Comparison of ENCODE assay signal across 21 cellular contexts in genomic region chr1:28890435-28890834, GRCh38. TPM values are rescaled to one million over a fixed set of nuclear protein-coding genes. Genes with fewer than 3 reads are reported as not detected.
DNase-seq lines count a peak whose midpoint lies in the region; ATAC-seq and TF ChIP-seq lines count a peak whose summit lies in the region.
"Had no signal": no experiment of that assay in that cellular context is flagged by ENCODE, and none has a peak within 500 bp of the region (broad histone marks: within the 10 kb centered on the region; RNA-seq: fewer than 3 reads in every experiment).

No MANE protein-coding gene starts in this region.

- H3K27ac ChIP-seq in WERI-Rb-1 (peak overlapping the region; percentile 47), neutrophil (peak overlapping the region; percentile 35), right atrium auricular region (no peak overlapping the region), PC-9 (no peak overlapping the region)

- H3K9me3 ChIP-seq in WERI-Rb-1 (ENCODE audit: severe bottlenecking), result no peaks in the 10 kb centered on the region
- H3K9me3 ChIP-seq in neutrophil, result no peaks in the 10 kb centered on the region
- no peaks in the 10 kb centered on the region for H3K9me3 ChIP-seq in right atrium auricular region
- no peaks in the 10 kb centered on the region for H3K9me3 ChIP-seq in PC-9 (ENCODE audit: insufficient read depth, low read depth)
- H3K9me3 ChIP-seq: HAP-1 had no signal

- CTCF ChIA-PET in activated CD4-positive, alpha-beta T cell treated with anti-CD3 and anti-CD28 coated beads for 36 hours (lab: Charles Lee), result interaction anchor here (0.7 to 6.1 kb wide), 5 partner anchors 13 to 143 kb away, joined by 3 to 51 read pairs (median 3); partner anchors contain the start of gene EPB41
- CTCF ChIA-PET in PC-9 (lab: Charles Lee), result no interaction called here

- H3K36me3 Mint-ChIP-seq in activated CD4-positive, alpha-beta T cell treated with anti-CD3 and anti-CD28 coated beads, Interleukin-2, amount 10 ng/mL, durations not matched to agents 24 days and 14 days (ENCODE audit: low read depth), result peaks cover 22% of the 10 kb centered on the region
- peaks cover 2% of the 10 kb centered on the region for H3K36me3 Mint-ChIP-seq in activated CD4-positive, alpha-beta T cell treated with anti-CD3 and anti-CD28 coated beads for 36 hours (ENCODE audit: low read depth)

- no peaks in the 10 kb centered on the region for H4K20me1 ChIP-seq in PC-9 (ENCODE audit: insufficient read depth)

- H3K4me3 ChIP-seq in WERI-Rb-1 (ENCODE audit: low read depth, low read length) (no peak overlapping the region; the same call in 1 of the 2 replicates), neutrophil (ENCODE audit: low read depth in 1 of 2, low read length in 1 of 2) (no peak overlapping the region), right atrium auricular region (no peak overlapping the region), PC-9 (no peak overlapping the region)
- H3K4me3 ChIP-seq: GM23338, HAP-1 had no signal

- ATAC-seq in activated CD4-positive, alpha-beta T cell treated with anti-CD3 and anti-CD28 coated beads for 36 hours, result no peak
- ATAC-seq: GM23338, Right ventricle myocardium inferior had no signal

- H3K36me3 ChIP-seq in WERI-Rb-1, result no peaks in the 10 kb centered on the region
- peaks cover 21% of the 10 kb centered on the region for H3K36me3 ChIP-seq in neutrophil
- no peaks in the 10 kb centered on the region for H3K36me3 ChIP-seq in right atrium auricular region
- H3K36me3 ChIP-seq in PC-9 (ENCODE audit: low read depth), result no peaks in the 10 kb centered on the region
- H3K36me3 ChIP-seq: HAP-1 had no signal

- H3K27me3 ChIP-seq in WERI-Rb-1 (ENCODE audit: insufficient read depth, low read depth, severe bottlenecking), result no peaks in the 10 kb centered on the region
- no peaks in the 10 kb centered on the region for H3K27me3 ChIP-seq in neutrophil
- no peaks in the 10 kb centered on the region for H3K27me3 ChIP-seq in right atrium auricular region
- H3K27me3 ChIP-seq in PC-9 (ENCODE audit: insufficient read depth, low read depth), result no peaks in the 10 kb centered on the region

- H3K4me2 ChIP-seq in PC-9, result no peak overlapping the region
- H3K4me2 ChIP-seq: GM23338 had no signal

- intact Hi-C loops in activated CD4-positive, alpha-beta T cell treated with anti-CD3 and anti-CD28 coated beads, Interleukin-2, amount 10 ng/mL, durations not matched to agents 24 days and 14 days (cut with micrococcal nuclease), result no loop called here
- intact Hi-C loops in activated CD4-positive, alpha-beta T cell treated with anti-CD3 and anti-CD28 coated beads for 36 hours (cut with DNase I, micrococcal nuclease), result no loop called here
- intact Hi-C loops in PC-9 (cut with micrococcal nuclease; ENCODE audit: unreplicated experiment), result no loop called here

- H3K4me3 Mint-ChIP-seq in activated CD4-positive, alpha-beta T cell treated with anti-CD3 and anti-CD28 coated beads, Interleukin-2, amount 10 ng/mL, durations not matched to agents 24 days and 14 days, result no peak overlapping the region
- H3K4me3 Mint-ChIP-seq in activated CD4-positive, alpha-beta T cell treated with anti-CD3 and anti-CD28 coated beads for 36 hours, result no peak overlapping the region
- H3K4me3 Mint-ChIP-seq: GM23338 had no signal

- H3K4me1 ChIP-seq in neutrophil (ENCODE audit: control insufficient read depth in 1 of 2, insufficient read depth in 1 of 2, low read depth in 1 of 2, low read length in 1 of 2) (peaks cover 28 to 29% of the 10 kb centered on the region in 2 experiments), right atrium auricular region (peaks cover 0 to 19% of the 10 kb centered on the region in 2 donors), PC-9 (replicated peaks; ENCODE audit: insufficient read depth) (peaks cover 7% of the 10 kb centered on the region)

- H3K9me2 ChIP-seq in PC-9 (ENCODE audit: insufficient read depth), result no peaks in the 10 kb centered on the region

- peaks cover 43% of the 10 kb centered on the region for H3K4me1 Mint-ChIP-seq in activated CD4-positive, alpha-beta T cell treated with anti-CD3 and anti-CD28 coated beads, Interleukin-2, amount 10 ng/mL, durations not matched to agents 24 days and 14 days
- H3K4me1 Mint-ChIP-seq in activated CD4-positive, alpha-beta T cell treated with anti-CD3 and anti-CD28 coated beads for 36 hours, result peaks cover 32% of the 10 kb centered on the region

- no peaks in the 10 kb centered on the region for H3K27me3 Mint-ChIP-seq in activated CD4-positive, alpha-beta T cell treated with anti-CD3 and anti-CD28 coated beads, Interleukin-2, amount 10 ng/mL, durations not matched to agents 24 days and 14 days
- H3K27me3 Mint-ChIP-seq in activated CD4-positive, alpha-beta T cell treated with anti-CD3 and anti-CD28 coated beads for 36 hours, result no peaks in the 10 kb centered on the region

- POLR2A ChIA-PET in activated CD4-positive, alpha-beta T cell treated with anti-CD3 and anti-CD28 coated beads for 36 hours (lab: Charles Lee), result interaction anchor here (0.6 kb wide), 1 partner anchor 181 kb away, joined by 3 read pairs; no protein-coding TSS in a partner anchor
- POLR2A ChIA-PET in PC-9 (lab: Charles Lee; ENCODE audit: unreplicated experiment), result no interaction called here

- no peak for TF ChIP-seq CTCF in WERI-Rb-1 (IDR thresholded peaks at IDR 0.05; ENCODE audit: low read depth, low read length)
- no peak for TF ChIP-seq CTCF in neutrophil (IDR thresholded peaks at IDR 0.05)
- TF ChIP-seq CTCF in right atrium auricular region (IDR thresholded peaks at IDR 0.05), result no peak
- TF ChIP-seq CTCF in PC-9 (conservative IDR thresholded peaks at IDR 0.05), result no peak

- no peaks in the 10 kb centered on the region for H3K79me2 ChIP-seq in PC-9 (ENCODE audit: low read depth)

- no TSS peak for BruUV-seq in PC-9 (replicated peaks; lab: Mats Ljungman, UMichigan)

- peaks cover 4% of the 10 kb centered on the region; the same call in 1 of the 2 replicates for H3F3A ChIP-seq in PC-9 (ENCODE audit: insufficient read depth, low read depth)

- H3K9me3 Mint-ChIP-seq in activated CD4-positive, alpha-beta T cell treated with anti-CD3 and anti-CD28 coated beads, Interleukin-2, amount 10 ng/mL, durations not matched to agents 24 days and 14 days, result no peaks in the 10 kb centered on the region
- H3K9me3 Mint-ChIP-seq in activated CD4-positive, alpha-beta T cell treated with anti-CD3 and anti-CD28 coated beads for 36 hours (ENCODE audit: low read depth), result no peaks in the 10 kb centered on the region
- H3K9me3 Mint-ChIP-seq: CD14-positive monocyte, GM23338 had no signal

- H2AFZ ChIP-seq in PC-9, result no peak overlapping the region
- H2AFZ ChIP-seq: GM23338 had no signal

- no peak overlapping the region for H3K27ac Mint-ChIP-seq in activated CD4-positive, alpha-beta T cell treated with anti-CD3 and anti-CD28 coated beads, Interleukin-2, amount 10 ng/mL, durations not matched to agents 24 days and 14 days
- H3K27ac Mint-ChIP-seq in activated CD4-positive, alpha-beta T cell treated with anti-CD3 and anti-CD28 coated beads for 36 hours, result no peak overlapping the region
- H3K27ac Mint-ChIP-seq: GM23338 had no signal

- peak; percentile 56 for DNase-seq in activated CD4-positive, alpha-beta T cell treated with anti-CD3 and anti-CD28 coated beads, Interleukin-2, amount 10 ng/mL, durations not matched to agents 24 days and 14 days
- no peak for DNase-seq in activated CD4-positive, alpha-beta T cell treated with anti-CD3 and anti-CD28 coated beads for 36 hours
- DNase-seq in D341Med (ENCODE audit: low spot score), result peak; percentile 57
- DNase-seq in WERI-Rb-1, result no peak
- DNase-seq in right atrium auricular region (ENCODE audit: low spot score), result no peak
- DNase-seq in activated gamma-delta T cell (lab: John Stamatoyannopoulos, UW), result no peak
- no peak for DNase-seq in PC-9
- DNase-seq: 8988T, COR-L47, IMR-90, NCI-H1105, NCI-H146, NCI-H2029, NCI-H2227 treated with DMSO at 0.1 percent for 48 hours, NCI-H510A treated with DMSO at 0.1 percent for 48 hours, NCI-H774 had no signal

RNA-seq across cellular contexts. Expression of gene EPB41, which starts 23.9 kb away (rescaled TPM):
- total RNA-seq in activated CD4-positive, alpha-beta T cell treated with anti-CD3 and anti-CD28 coated beads, Interleukin-2, amount 10 ng/mL, durations not matched to agents 24 days and 14 days, result 79.1 and 79.7 TPM in 2 replicates
- total RNA-seq in activated CD4-positive, alpha-beta T cell treated with anti-CD3 and anti-CD28 coated beads for 36 hours, result 100 to 1,000 TPM in 1 of 2 experiments, 10 to 100 TPM in 1; 75.5 to 130 TPM
- total RNA-seq in right atrium auricular region, result 10 to 100 TPM; 19.1 to 25.4 TPM
- 36.0 and 42.2 TPM in 2 replicates for total RNA-seq in PC-9 (2021)

Comparison
In these comparisons a context has a peak if more than half of its experiments do, and no peak if none do; other contexts are left out.
1. DNase-seq: peak in activated CD4-positive, alpha-beta T cell treated with anti-CD3 and anti-CD28 coated beads, Interleukin-2, amount 10 ng/mL, durations not matched to agents 24 days and 14 days (single experiment) and D341Med (single experiment); none in activated CD4-positive, alpha-beta T cell treated with anti-CD3 and anti-CD28 coated beads for 36 hours (single experiment), WERI-Rb-1 (single experiment), right atrium auricular region (single experiment), activated gamma-delta T cell (single experiment) and PC-9 (0 of 2).
2. H3K27ac ChIP-seq: peak in WERI-Rb-1 (single experiment) and neutrophil (single experiment); none in right atrium auricular region (0 of 2) and PC-9 (single experiment).